Comparison of ENCODE assay signal across 8 cellular contexts in genomic region chr4:57426779-57427395, GRCh38.
DNase-seq lines count a peak whose midpoint lies in the region; TF ChIP-seq lines count a peak whose summit lies in the region.

No MANE protein-coding gene starts in this region.

- H3K9me2 ChIP-seq in GM23248 (ENCODE audit: insufficient read depth) (no peaks in the 10 kb centered on the region), Loucy (replicated peaks; ENCODE audit: low read depth, low read length) (no peaks in the 10 kb centered on the region)

- peak; percentile 1 to 8 (median 5) for DNase-seq in activated CD8-positive, alpha-beta memory T cell treated with anti-CD3 and anti-CD28 coated beads for 48 hours (ENCODE audit: low read depth in 2 of 3, low spot score in 2 of 3)
- DNase-seq in activated CD8-positive, alpha-beta memory T cell treated with anti-CD3 and anti-CD28 coated beads for 24 hours = no peak
- DNase-seq in GM23248 = peak; percentile 78
- DNase-seq in SK-N-DZ (ENCODE audit: low spot score) = peak; percentile 65
- peak; percentile 84 for DNase-seq in ecto neural progenitor cell (ENCODE audit: low spot score)
- peak; percentile 86 for DNase-seq in medulla oblongata (ENCODE audit: extremely low spot score)
- DNase-seq in tibial nerve (ENCODE audit: low spot score in 2 of 2) = peak; percentile 21 to 60

- H3K9me3 ChIP-seq in GM23248 (ENCODE audit: low read depth) = no peaks in the 10 kb centered on the region
- H3K9me3 ChIP-seq in Loucy (ENCODE audit: insufficient read depth, low read depth, low read length) = no peaks in the 10 kb centered on the region
- H3K9me3 ChIP-seq in tibial nerve = no peaks in the 10 kb centered on the region

- no peak overlapping the region for H3K27ac ChIP-seq in GM23248
- no peak overlapping the region for H3K27ac ChIP-seq in tibial nerve

- H3K79me2 ChIP-seq in GM23248 (ENCODE audit: insufficient read depth) = no peaks in the 10 kb centered on the region
- no peaks in the 10 kb centered on the region for H3K79me2 ChIP-seq in Loucy (ENCODE audit: insufficient read depth, low read length)

- H2AFZ ChIP-seq in GM23248 (no peak overlapping the region), Loucy (ENCODE audit: low read length) (no peak overlapping the region; the same call in 1 of the 2 replicates)

- in situ Hi-C loops in GM23248 (cut with MboI) = no loop called here

- no peak overlapping the region for H3K9ac ChIP-seq in GM23248
- H3K9ac ChIP-seq in Loucy (ENCODE audit: low read depth, low read length, poor library complexity, severe bottlenecking) = no peak overlapping the region

- no peak for TF ChIP-seq EP300 in tibial nerve (IDR thresholded peaks at IDR 0.05)

- peaks cover 33% of the 10 kb centered on the region for H3K4me1 ChIP-seq in GM23248 (ENCODE audit: insufficient read depth)
- H3K4me1 ChIP-seq in Loucy (ENCODE audit: insufficient read depth, low read length, poor library complexity, severe bottlenecking) = no peaks in the 10 kb centered on the region
- peaks cover 0 to 29% (median 2%) of the 10 kb centered on the region in 4 donors for H3K4me1 ChIP-seq in tibial nerve

- H3F3A ChIP-seq in GM23248 (ENCODE audit: insufficient read depth) = peaks cover 31% of the 10 kb centered on the region
- H3F3A ChIP-seq in Loucy (ENCODE audit: low read depth) = no peaks in the 10 kb centered on the region

- H3K4me3 ChIP-seq in GM23248 (no peak overlapping the region), Loucy (ENCODE audit: low read length, poor library complexity, severe bottlenecking) (no peak overlapping the region), tibial nerve (no peak overlapping the region)

- TF ChIP-seq CTCF in Loucy (conservative IDR thresholded peaks at IDR 0.05; ENCODE audit: low read length) (peak; percentile 87), tibial nerve (IDR thresholded peaks at IDR 0.05) (peak; percentile 46 to 71 (median 69))

- TF ChIP-seq POLR2A in tibial nerve (IDR thresholded peaks at IDR 0.05) = no peak

- WGBS in GM23248 (ENCODE audit: low coverage in 1 of 2, low lambda C conversion rate in 2 of 2, missing lambda C conversion rate in 2 of 2), 2 experiments = 2 to 5% methylated on average over 11 of the region's 11 CpGs
- WGBS in tibial nerve, 2 donors = 9% methylated on average over 11 of the region's 11 CpGs

- H4K20me1 ChIP-seq in GM23248 (ENCODE audit: insufficient read depth) = no peaks in the 10 kb centered on the region
- H4K20me1 ChIP-seq in Loucy (ENCODE audit: insufficient read depth, low read length, poor library complexity, severe bottlenecking) = no peaks in the 10 kb centered on the region

- H3K27me3 ChIP-seq in GM23248 (replicated peaks; ENCODE audit: insufficient read depth) (peaks cover 19% of the 10 kb centered on the region; the same call in 1 of the 2 replicates), Loucy (ENCODE audit: insufficient read depth, low read length, poor library complexity, severe bottlenecking) (no peaks in the 10 kb centered on the region), tibial nerve (no peaks in the 10 kb centered on the region)

- H3K36me3 ChIP-seq in GM23248 (ENCODE audit: low read depth) (no peaks in the 10 kb centered on the region), Loucy (ENCODE audit: insufficient read depth, low read length) (no peaks in the 10 kb centered on the region), tibial nerve (no peaks in the 10 kb centered on the region)

- H3K4me2 ChIP-seq in GM23248 (ENCODE audit: unreplicated experiment) = no peak overlapping the region
- no peak overlapping the region for H3K4me2 ChIP-seq in Loucy (ENCODE audit: low read depth, low read length, poor library complexity, severe bottlenecking)
